8 cellular contexts compared by ENCODE assay signal in genomic region chr2:26185304-26185928, GRCh38. TPM values are rescaled to one million over a fixed set of nuclear protein-coding genes. Genes with fewer than 3 reads are reported as not detected.
DNase-seq lines count a peak whose midpoint lies in the region; ATAC-seq and TF ChIP-seq lines count a peak whose summit lies in the region.

No MANE protein-coding gene starts in this region.

- H3K4me1 Mint-ChIP-seq in activated CD4-positive, alpha-beta T cell treated with anti-CD3 and anti-CD28 coated beads, Interleukin-2, amount 10 ng/mL, durations not matched to agents 7 days and 5 days: peaks cover 15% of the 10 kb centered on the region
- H3K4me1 Mint-ChIP-seq in activated naive CD8-positive, alpha-beta T cell treated with anti-CD3 and anti-CD28 coated beads, Interleukin-2, amount 50 U/mL, for 24 hours: peaks cover 10% of the 10 kb centered on the region

- no peak for TF ChIP-seq POLR2A in right lobe of liver (IDR thresholded peaks at IDR 0.05)
- TF ChIP-seq POLR2A in suprapubic skin (IDR thresholded peaks at IDR 0.05): no peak

- H3K9me3 ChIP-seq in right lobe of liver (no peaks in the 10 kb centered on the region), suprapubic skin (no peaks in the 10 kb centered on the region)

- H3K36me3 Mint-ChIP-seq in activated CD4-positive, alpha-beta T cell treated with anti-CD3 and anti-CD28 coated beads, Interleukin-2, amount 10 ng/mL, durations not matched to agents 7 days and 5 days (ENCODE audit: low read depth): no peaks in the 10 kb centered on the region
- no peaks in the 10 kb centered on the region for H3K36me3 Mint-ChIP-seq in activated naive CD8-positive, alpha-beta T cell treated with anti-CD3 and anti-CD28 coated beads, Interleukin-2, amount 50 U/mL, for 24 hours (ENCODE audit: low read depth)

- no peaks in the 10 kb centered on the region for H3K9me3 Mint-ChIP-seq in activated CD4-positive, alpha-beta T cell treated with anti-CD3 and anti-CD28 coated beads, Interleukin-2, amount 10 ng/mL, durations not matched to agents 7 days and 5 days
- no peaks in the 10 kb centered on the region for H3K9me3 Mint-ChIP-seq in activated naive CD8-positive, alpha-beta T cell treated with anti-CD3 and anti-CD28 coated beads, Interleukin-2, amount 50 U/mL, for 24 hours

- POLR2A ChIA-PET in activated CD4-positive, alpha-beta T cell treated with anti-CD3 and anti-CD28 coated beads, Interleukin-2, amount 10 ng/mL, durations not matched to agents 7 days and 5 days (lab: Charles Lee): interaction anchor here (0.8 to 1.2 kb wide), 4 partner anchors 15 to 161 kb away, joined by 3 read pairs; partner anchors contain the start of gene ADGRF3

- TF ChIP-seq CTCF in right lobe of liver (IDR thresholded peaks at IDR 0.05): no peak
- no peak for TF ChIP-seq CTCF in suprapubic skin (IDR thresholded peaks at IDR 0.05)
- no peak for TF ChIP-seq CTCF in omental fat pad (IDR thresholded peaks at IDR 0.05)

- H3K27me3 ChIP-seq in right lobe of liver (no peaks in the 10 kb centered on the region), suprapubic skin (no peaks in the 10 kb centered on the region)

- peaks cover 15% of the 10 kb centered on the region for H3K27me3 Mint-ChIP-seq in activated CD4-positive, alpha-beta T cell treated with anti-CD3 and anti-CD28 coated beads, Interleukin-2, amount 10 ng/mL, durations not matched to agents 7 days and 5 days
- peaks cover 13% of the 10 kb centered on the region for H3K27me3 Mint-ChIP-seq in activated naive CD8-positive, alpha-beta T cell treated with anti-CD3 and anti-CD28 coated beads, Interleukin-2, amount 50 U/mL, for 24 hours

- H3K4me3 ChIP-seq in right lobe of liver (peak overlapping the region; percentile 18 to 45 (median 32)), suprapubic skin (peak overlapping the region; percentile 53)

- H3K36me3 ChIP-seq in right lobe of liver: no peaks in the 10 kb centered on the region
- H3K36me3 ChIP-seq in suprapubic skin: peaks cover 5% of the 10 kb centered on the region

- peak overlapping the region; percentile 75 for H3K4me3 Mint-ChIP-seq in activated CD4-positive, alpha-beta T cell treated with anti-CD3 and anti-CD28 coated beads, Interleukin-2, amount 10 ng/mL, durations not matched to agents 7 days and 5 days
- peak overlapping the region; percentile 69 for H3K4me3 Mint-ChIP-seq in activated naive CD8-positive, alpha-beta T cell treated with anti-CD3 and anti-CD28 coated beads, Interleukin-2, amount 50 U/mL, for 24 hours

- H3K27ac Mint-ChIP-seq in activated CD4-positive, alpha-beta T cell treated with anti-CD3 and anti-CD28 coated beads, Interleukin-2, amount 10 ng/mL, durations not matched to agents 7 days and 5 days: peak overlapping the region; percentile 84
- peak overlapping the region; percentile 31 for H3K27ac Mint-ChIP-seq in activated naive CD8-positive, alpha-beta T cell treated with anti-CD3 and anti-CD28 coated beads, Interleukin-2, amount 50 U/mL, for 24 hours

- intact Hi-C loops in right lobe of liver (cut with DNase I): no loop called here

- CTCF ChIA-PET in activated CD4-positive, alpha-beta T cell treated with anti-CD3 and anti-CD28 coated beads, Interleukin-2, amount 10 ng/mL, durations not matched to agents 7 days and 5 days (lab: Charles Lee): interaction anchor here (0.5 to 3.5 kb wide), 24 partner anchors 8 to 346 kb away, joined by 3 to 24 read pairs (median 4); partner anchors contain the start of genes GAREM2 and KIF3C

- WGBS in right lobe of liver (ENCODE audit: insufficient coverage, low coverage, low lambda C conversion rate, missing lambda C conversion rate): 51% methylated on average over 14 of the region's 20 CpGs
- 48% methylated on average over 20 of the region's 20 CpGs for WGBS in suprapubic skin

- no peak for DNase-seq in activated CD4-positive, alpha-beta T cell treated with anti-CD3 and anti-CD28 coated beads, Interleukin-2, amount 10 ng/mL, durations not matched to agents 7 days and 5 days
- no peak for DNase-seq in activated CD4-positive, alpha-beta T cell treated with anti-CD3 and anti-CD28 coated beads for 1 hour
- DNase-seq in activated naive CD8-positive, alpha-beta T cell treated with anti-CD3 and anti-CD28 coated beads, Interleukin-2, amount 50 U/mL, for 24 hours: no peak
- DNase-seq in right lobe of liver: no peak
- no peak for DNase-seq in suprapubic skin (ENCODE audit: low spot score in 2 of 2)
- DNase-seq in omental fat pad (ENCODE audit: low spot score): no peak

- ATAC-seq in activated naive CD8-positive, alpha-beta T cell treated with anti-CD3 and anti-CD28 coated beads, Interleukin-2, amount 50 U/mL, for 24 hours: no peak
- no peak for ATAC-seq in right lobe of liver
- no peak for ATAC-seq in omental fat pad (ENCODE audit: low FRiP score)
- ATAC-seq in GM21367 (IDR thresholded peaks at IDR 0.05; ENCODE audit: unreplicated experiment): no peak
- no peak for ATAC-seq in HG02588 (IDR thresholded peaks at IDR 0.05; ENCODE audit: unreplicated experiment)

- TF ChIP-seq EP300 in suprapubic skin (IDR thresholded peaks at IDR 0.05): no peak

- H3K27ac ChIP-seq in right lobe of liver (no peak overlapping the region), suprapubic skin (no peak overlapping the region)

- H3K4me1 ChIP-seq in right lobe of liver (peaks cover 0 to 3% (median 0%) of the 10 kb centered on the region in 4 donors), suprapubic skin (peaks cover 4% of the 10 kb centered on the region)

RNA-seq across cellular contexts. Expression of gene GAREM2, which starts 12.5 kb away (rescaled TPM):
- 1 to 10 TPM; 2.9 to 3.5 TPM for total RNA-seq in activated CD4-positive, alpha-beta T cell treated with anti-CD3 and anti-CD28 coated beads, Interleukin-2, amount 10 ng/mL, durations not matched to agents 7 days and 5 days
- total RNA-seq in right lobe of liver (under 1 TPM in 5 of 6 experiments, not detected in 1; 0.11 to 0.34 (median 0.20) TPM), suprapubic skin (under 1 TPM; 0.39 to 0.98 (median 0.72) TPM), omental fat pad (1 to 10 TPM; 1.0 to 3.3 (median 2.0) TPM)

RNA-seq across cellular contexts. Expression of gene HADHA, which starts 59.0 kb away (rescaled TPM):
- 100 to 1,000 TPM; 117 to 124 TPM for total RNA-seq in activated CD4-positive, alpha-beta T cell treated with anti-CD3 and anti-CD28 coated beads, Interleukin-2, amount 10 ng/mL, durations not matched to agents 7 days and 5 days
- 100 to 1,000 TPM; 115 to 246 (median 160) TPM for total RNA-seq in right lobe of liver
- 100 to 1,000 TPM; 120 to 145 (median 131) TPM for total RNA-seq in suprapubic skin
- 100 to 1,000 TPM; 144 to 196 (median 159) TPM for total RNA-seq in omental fat pad

RNA-seq across cellular contexts. Expression of gene HADHB, which starts 59.3 kb away (rescaled TPM):
- total RNA-seq in activated CD4-positive, alpha-beta T cell treated with anti-CD3 and anti-CD28 coated beads, Interleukin-2, amount 10 ng/mL, durations not matched to agents 7 days and 5 days: 10 to 100 TPM; 65.2 to 72.7 TPM
- total RNA-seq in right lobe of liver (100 to 1,000 TPM; 129 to 295 (median 219) TPM), suprapubic skin (100 to 1,000 TPM in 3 of 4 donors, 10 to 100 TPM in 1; 94.7 to 223 (median 119) TPM), omental fat pad (100 to 1,000 TPM; 130 to 213 (median 167) TPM)
